11 cellular contexts compared by ENCODE assay signal in the genomic region with DNA sequence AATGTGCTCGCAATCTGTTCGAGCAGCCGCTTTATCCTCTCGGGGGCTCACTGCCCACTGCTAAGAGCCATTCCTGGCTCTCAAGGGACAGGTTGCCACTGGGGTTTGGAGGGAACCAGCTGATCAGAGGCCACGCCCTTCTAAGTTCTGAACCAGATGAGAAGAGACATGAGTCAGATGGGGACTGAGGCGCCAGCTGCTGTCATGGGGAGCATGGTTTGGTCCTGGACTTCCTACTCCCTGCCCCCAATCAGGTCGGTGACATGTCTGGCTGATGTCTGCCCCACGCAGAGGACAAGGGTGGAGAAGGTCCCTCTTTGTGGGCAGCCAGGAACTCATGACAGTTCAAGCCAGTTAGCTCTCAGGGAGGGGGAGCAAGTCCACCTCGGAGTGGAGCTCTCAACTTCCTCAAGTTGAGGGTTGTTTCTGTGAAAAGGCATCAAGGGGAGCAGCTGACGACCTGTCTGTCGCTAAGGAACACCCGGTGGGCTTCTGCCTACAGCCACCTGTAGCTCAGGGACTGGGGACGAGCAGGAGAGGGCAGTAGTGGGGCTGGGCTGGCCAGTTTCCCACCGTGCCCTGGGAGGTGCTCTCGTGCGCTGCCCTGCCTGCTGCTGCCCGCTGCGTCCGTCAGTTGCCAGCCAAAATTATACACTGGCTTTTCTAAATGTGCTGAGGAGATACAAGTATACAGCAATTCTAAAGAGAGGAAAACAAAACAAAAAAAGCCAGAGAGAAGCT. TPM values are rescaled to one million over a fixed set of nuclear protein-coding genes. Genes with fewer than 3 reads are reported as not detected.
A peak's percentile ranks its signal among the peaks of the same experiment; 100 is the strongest.
DNase-seq lines count a peak whose midpoint lies in the region; ATAC-seq, FAIRE-seq and TF ChIP-seq lines count a peak whose summit lies in the region.
"Had no signal": no experiment of that assay in that cellular context is flagged by ENCODE, and none has a peak within 500 bp of the region (broad histone marks: within the 10 kb centered on the region; RNA-seq: fewer than 3 reads in every experiment).

No MANE protein-coding gene starts in this region.

- H2BK5ac ChIP-seq in H1 (ENCODE audit: low read depth, low read length): no peak overlapping the region

- H3K4me3 ChIP-seq in PC-3 (ENCODE audit: low read length) (no peak overlapping the region), H1 (ENCODE audit: extremely low read depth in 1 of 4, insufficient read depth in 2 of 4, low read depth in 3 of 4, low read length in 4 of 4) (no peak overlapping the region), psoas muscle (no peak overlapping the region)
- H3K4me3 ChIP-seq: BLaER1 treated with 17β-estradiol and CSF1 and Interleukin-3, amounts not matched to agents 10 nM and 100 nM had no signal

- no peaks in the 10 kb centered on the region for H3K9me3 Mint-ChIP-seq in activated T-cell treated with anti-CD3 and anti-CD28 coated beads, Interleukin-2, amount 50 U/mL, for 24 hours
- H3K9me3 Mint-ChIP-seq in activated T-cell treated with anti-CD3 and anti-CD28 coated beads, Interleukin-2, amount 50 U/mL, for 4 hours: no peaks in the 10 kb centered on the region

- WGBS in H1 (ENCODE audit: extremely low coverage in 1 of 2, insufficient coverage in 1 of 2, insufficient read length in 1 of 2, insufficient replicate concordance in 2 of 2, low coverage in 1 of 2, low lambda C conversion rate in 2 of 2, missing lambda C conversion rate in 1 of 2), 2 experiments: 88% methylated on average over 19 of the region's 19 CpGs; no CpG with 5 or more reads in 1 of the 2 experiments
- 76 to 80% (median 80%) methylated on average over 19 of the region's 19 CpGs for WGBS in psoas muscle, 3 donors

- H3K27ac Mint-ChIP-seq in activated T-cell treated with anti-CD3 and anti-CD28 coated beads, Interleukin-2, amount 50 U/mL, for 24 hours: peak overlapping the region; percentile 96

- no peaks in the 10 kb centered on the region for H3K79me2 ChIP-seq in PC-3 (ENCODE audit: low read length)
- H3K79me2 ChIP-seq in H1 (ENCODE audit: control insufficient read depth in 1 of 2, insufficient read depth in 2 of 2, low read length in 2 of 2): no peaks in the 10 kb centered on the region

- H2BK12ac ChIP-seq in H1 (ENCODE audit: low read depth, low read length): no peak overlapping the region

- H3K79me1 ChIP-seq in H1 (ENCODE audit: low read depth, low read length): no peaks in the 10 kb centered on the region

- H3K9ac ChIP-seq in PC-3 (ENCODE audit: low read length) (no peak overlapping the region), H1 (replicated peaks in 1 of 4; ENCODE audit: extremely low read depth in 1 of 4, low read depth in 3 of 4, low read length in 3 of 4) (no peak overlapping the region)

- H3K27ac ChIP-seq in PC-3 (ENCODE audit: low read length): no peak overlapping the region
- no peak overlapping the region for H3K27ac ChIP-seq in H1 (ENCODE audit: low read depth, low read length)
- no peak overlapping the region for H3K27ac ChIP-seq in psoas muscle

- no peak overlapping the region for H2BK120ac ChIP-seq in H1 (replicated peaks; ENCODE audit: low read depth, low read length)

- peaks cover 96% of the 10 kb centered on the region for H3K36me3 Mint-ChIP-seq in activated T-cell treated with anti-CD3 and anti-CD28 coated beads, Interleukin-2, amount 50 U/mL, for 24 hours (ENCODE audit: low read depth)
- H3K36me3 Mint-ChIP-seq in activated T-cell treated with anti-CD3 and anti-CD28 coated beads, Interleukin-2, amount 50 U/mL, for 4 hours (ENCODE audit: insufficient read depth): peaks cover 15% of the 10 kb centered on the region

- no peak overlapping the region for H3K18ac ChIP-seq in H1 (ENCODE audit: extremely low read depth, low read length)

- H3K4me1 ChIP-seq in PC-3 (ENCODE audit: insufficient read depth, low read length) (peaks cover 12% of the 10 kb centered on the region), H1 (replicated peaks in 1 of 4; ENCODE audit: control insufficient read depth in 3 of 4, insufficient read depth in 4 of 4, low read length in 3 of 4) (no peaks in the 10 kb centered on the region), psoas muscle (no peaks in the 10 kb centered on the region)

- H4K8ac ChIP-seq in H1 (ENCODE audit: extremely low read depth, insufficient read depth, low read length): no peak overlapping the region

- FAIRE-seq in H1 (lab: Jason Lieb, UNC): no peak

- H3F3A ChIP-seq in PC-3 (ENCODE audit: low read length, unreplicated experiment): no peaks in the 10 kb centered on the region

- no peak for TF ChIP-seq POLR2A in H1 (IDR thresholded peaks at IDR 0.05; ENCODE audit: control extremely low read depth in 1 of 2, low read depth in 2 of 2, low read length in 2 of 2)

- H3K4ac ChIP-seq in H1 (replicated peaks; ENCODE audit: insufficient read length, low read depth, low read length): no peak overlapping the region

- H3K9me3 ChIP-seq in PC-3 (ENCODE audit: low read length) (no peaks in the 10 kb centered on the region), H1 (ENCODE audit: insufficient read depth in 2 of 2, low read depth in 1 of 2, low read length in 1 of 2) (no peaks in the 10 kb centered on the region), psoas muscle (no peaks in the 10 kb centered on the region)
- H3K9me3 ChIP-seq: BLaER1 treated with 17β-estradiol and CSF1 and Interleukin-3, amounts not matched to agents 10 nM and 100 nM had no signal

- no peak for DNase-seq in activated T-cell treated with anti-CD3 and anti-CD28 coated beads, Interleukin-2, amount 50 U/mL, for 24 hours
- no peak for DNase-seq in activated T-cell treated with anti-CD3 and anti-CD28 coated beads, Interleukin-2, amount 50 U/mL, for 4 hours
- DNase-seq in PC-3 (peak; percentile 13), H1 (ENCODE audit: low read depth in 1 of 2, low spot score in 2 of 2) (no peak), psoas muscle (no peak), activated gamma-delta T cell (lab: John Stamatoyannopoulos, UW) (no peak), GM13977 (ENCODE audit: low spot score) (no peak)
- DNase-seq: cortex of kidney, NCI-H2081 treated with DMSO at 0.1 percent for 48 hours had no signal

- no peak overlapping the region for H3K4me3 Mint-ChIP-seq in activated T-cell treated with anti-CD3 and anti-CD28 coated beads, Interleukin-2, amount 50 U/mL, for 24 hours
- H3K4me3 Mint-ChIP-seq in activated T-cell treated with anti-CD3 and anti-CD28 coated beads, Interleukin-2, amount 50 U/mL, for 4 hours: no peak overlapping the region

- no peak overlapping the region for H3K23ac ChIP-seq in H1 (ENCODE audit: insufficient read length)

- peaks cover 10% of the 10 kb centered on the region for H3K36me3 ChIP-seq in PC-3 (ENCODE audit: low read depth, low read length)
- peaks cover 5 to 16% (median 7%) of the 10 kb centered on the region in 4 experiments for H3K36me3 ChIP-seq in H1 (ENCODE audit: control insufficient read depth in 2 of 4, insufficient read depth in 4 of 4, low read length in 3 of 4)
- peaks cover 6 to 91% of the 10 kb centered on the region in 2 donors for H3K36me3 ChIP-seq in psoas muscle (ENCODE audit: insufficient read depth in 1 of 2, low read depth in 1 of 2)

- H2AFZ ChIP-seq in PC-3 (ENCODE audit: low read length) (no peak overlapping the region), H1 (ENCODE audit: low read length) (no peak overlapping the region)

- peak; percentile 50 to 65 for TF ChIP-seq RAD21 in H1 (IDR thresholded peaks at IDR 0.05 in 1 of 2, conservative IDR thresholded peaks at IDR 0.05 in 1 of 2; ENCODE audit: low read depth in 2 of 2, low read length in 2 of 2)

- H3K27me3 Mint-ChIP-seq in activated T-cell treated with anti-CD3 and anti-CD28 coated beads, Interleukin-2, amount 50 U/mL, for 24 hours: no peaks in the 10 kb centered on the region
- H3K27me3 Mint-ChIP-seq in activated T-cell treated with anti-CD3 and anti-CD28 coated beads, Interleukin-2, amount 50 U/mL, for 4 hours (ENCODE audit: low read depth): no peaks in the 10 kb centered on the region

- no TSS peak for BruUV-seq in PC-3 (replicated peaks; lab: Mats Ljungman, UMichigan)

- H3K14ac ChIP-seq in H1 (ENCODE audit: insufficient read length): no peak overlapping the region

- H3K23me2 ChIP-seq in H1 (ENCODE audit: low read depth, low read length): no peaks in the 10 kb centered on the region

- intact Hi-C loops in PC-3 (cut with micrococcal nuclease): no loop called here
- intact Hi-C loops in psoas muscle (cut with DNase I): no loop called here

- H4K5ac ChIP-seq in H1 (ENCODE audit: insufficient read length, low read depth, low read length): no peak overlapping the region

- no peak overlapping the region for H3K4me2 ChIP-seq in PC-3 (ENCODE audit: low read length)
- no peak overlapping the region for H3K4me2 ChIP-seq in H1 (ENCODE audit: insufficient read depth in 1 of 2, low read depth in 2 of 2, low read length in 2 of 2)

- no peaks in the 10 kb centered on the region for H3K9me2 ChIP-seq in PC-3 (replicated peaks; ENCODE audit: low read length)

- H4K20me1 ChIP-seq in PC-3 (ENCODE audit: low read length) (no peaks in the 10 kb centered on the region), H1 (replicated peaks in 1 of 2; ENCODE audit: control insufficient read depth in 1 of 2, insufficient read depth in 2 of 2, low read length in 2 of 2) (peaks cover 0 to 3% of the 10 kb centered on the region in 2 experiments)

- no peak overlapping the region for H2AK5ac ChIP-seq in H1 (ENCODE audit: low read depth, low read length)

- TF ChIP-seq EP300 in H1 (IDR thresholded peaks at IDR 0.05; ENCODE audit: borderline replicate concordance in 1 of 2, low read depth in 2 of 2, low read length in 2 of 2): no peak

- H3K27me3 ChIP-seq in PC-3 (ENCODE audit: low read length): no peaks in the 10 kb centered on the region
- H3K27me3 ChIP-seq in H1 (replicated peaks in 1 of 4; ENCODE audit: control insufficient read depth in 3 of 4, extremely low read depth in 1 of 4, insufficient read depth in 3 of 4, low read length in 3 of 4): no peaks in the 10 kb centered on the region
- H3K27me3 ChIP-seq in psoas muscle (ENCODE audit: insufficient read depth in 3 of 3, low read length in 2 of 3): no peaks in the 10 kb centered on the region
- H3K27me3 ChIP-seq: BLaER1 treated with 17β-estradiol and CSF1 and Interleukin-3, amounts not matched to agents 10 nM and 100 nM had no signal

- H3K56ac ChIP-seq in H1 (replicated peaks; ENCODE audit: insufficient read length, low read depth, low read length): no peak overlapping the region

- no peak for ATAC-seq in activated T-cell treated with anti-CD3 and anti-CD28 coated beads, Interleukin-2, amount 50 U/mL, for 4 hours
- no peak for ATAC-seq in PC-3
- peak in 3 of 4 donors; percentile 9 to 41 (median 36) for ATAC-seq in psoas muscle
- no peak for ATAC-seq in GM21528 (IDR thresholded peaks at IDR 0.05; ENCODE audit: low FRiP score, unreplicated experiment)

- in situ Hi-C loops in GM13977 (cut with MboI; ENCODE audit: low pct_unique_long_range_greater_than_20kb, low sequenced_read_pairs, unreplicated experiment): no loop called here

- H4K91ac ChIP-seq in H1 (replicated peaks; ENCODE audit: insufficient read length, low read length): no peak overlapping the region

- H3K4me1 Mint-ChIP-seq in activated T-cell treated with anti-CD3 and anti-CD28 coated beads, Interleukin-2, amount 50 U/mL, for 24 hours (ENCODE audit: low read depth): peaks cover 24% of the 10 kb centered on the region
- peaks cover 16% of the 10 kb centered on the region for H3K4me1 Mint-ChIP-seq in activated T-cell treated with anti-CD3 and anti-CD28 coated beads, Interleukin-2, amount 50 U/mL, for 4 hours (ENCODE audit: low read depth)

- CTCF ChIA-PET in PC-3 (lab: Charles Lee): interaction anchor here (0.9 kb wide), 1 partner anchor 19 kb away, joined by 3 read pairs; no protein-coding TSS in a partner anchor
- CTCF ChIA-PET in H1 (lab: Charles Lee; ENCODE audit: partially characterized antibody): interaction anchor here (0.6 to 5.2 kb wide), 16 partner anchors 10 to 751 kb away, joined by 3 to 34 read pairs (median 4); no protein-coding TSS in a partner anchor

- TF ChIP-seq CTCF in PC-3 (conservative IDR thresholded peaks at IDR 0.05; ENCODE audit: low read depth, low read length) (no peak), H1 (IDR thresholded peaks at IDR 0.05; ENCODE audit: control extremely low read depth in 1 of 3, insufficient read depth in 1 of 3, low read depth in 1 of 3, low read length in 3 of 3) (peak; percentile 50 to 76 (median 57)), psoas muscle (IDR thresholded peaks at IDR 0.05) (no peak), GM13977 (IDR thresholded peaks at IDR 0.05; ENCODE audit: extremely low read depth, insufficient read depth, missing control alignments) (no peak)

- no peak overlapping the region for H2BK20ac ChIP-seq in H1 (ENCODE audit: low read length)

- H2BK15ac ChIP-seq in H1 (ENCODE audit: low read length): no peak overlapping the region

- POLR2A ChIA-PET in PC-3 (lab: Charles Lee; ENCODE audit: unreplicated experiment) (no interaction called here), H1 (lab: Charles Lee; ENCODE audit: partially characterized antibody) (interaction anchor here (1.2 to 1.7 kb wide), 2 partner anchors 10 to 107 kb away, joined by 3 to 5 read pairs; no protein-coding TSS in a partner anchor)

RNA-seq across cellular contexts. Expression of a gene that starts 20.4 kb away (rescaled TPM):
- 100 to 1,000 TPM; 224 to 239 (median 227) TPM for total RNA-seq in activated T-cell treated with anti-CD3 and anti-CD28 coated beads, Interleukin-2, amount 50 U/mL, for 4 hours
- 160 and 208 TPM in 2 replicates for total RNA-seq in PC-3 (2014; rRNA removed)
- 99.6 and 104 TPM in 2 replicates for total RNA-seq in H1 (2021; fragmentation: NEBNext Ultra II Directional; extraction: Animal tissue kit (Norgen Biotek cat#: 25700))
- 24.6 and 46.2 TPM in 2 replicates for polyA plus RNA-seq in H1 (2011; rRNA removed)
- 92.2 TPM for polyA plus RNA-seq in H1 (2011; cell fraction: cytosol; rRNA removed)
- polyA plus RNA-seq in H1 (2011; cell fraction: nucleus; rRNA removed): 16.8 TPM
- 106 to 119 TPM (median 114 TPM) in 4 replicates for polyA plus RNA-seq in H1 (2012, experiment 1 of 2)
- 20.9 TPM for polyA plus RNA-seq in H1 (2012, experiment 2 of 2)
- polyA plus RNA-seq in H1 (2013, experiment 1 of 2): 64.7 TPM
- polyA plus RNA-seq in H1 (2013, experiment 2 of 2): 62.6 TPM
- 37.4 and 45.0 TPM in 2 replicates for polyA minus RNA-seq in H1 (2011; rRNA and poly(A)+ RNA removed)
- polyA minus RNA-seq in H1 (2011; cell fraction: cytosol; rRNA and poly(A)+ RNA removed): 34.6 TPM
- 25.7 TPM for polyA minus RNA-seq in H1 (2011; cell fraction: nucleus; rRNA and poly(A)+ RNA removed)
- total RNA-seq in psoas muscle: 100 to 1,000 TPM; 151 to 307 (median 225) TPM
- polyA plus RNA-seq in psoas muscle: 1,000 to 10,000 TPM in 1 of 3 donors, 100 to 1,000 TPM in 2; 444 to 1,018 (median 498) TPM

RNA-seq across cellular contexts. Expression of a gene that starts 54.9 kb away (rescaled TPM):
- total RNA-seq in activated T-cell treated with anti-CD3 and anti-CD28 coated beads, Interleukin-2, amount 50 U/mL, for 4 hours: 10 to 100 TPM; 18.8 to 26.0 (median 23.8) TPM
- total RNA-seq in PC-3 (2014; rRNA removed) (18.3 and 29.5 TPM in 2 replicates), psoas muscle (10 to 100 TPM; 11.0 to 21.8 (median 12.8) TPM)
- 10.7 and 12.1 TPM in 2 replicates for total RNA-seq in H1 (2021; fragmentation: NEBNext Ultra II Directional; extraction: Animal tissue kit (Norgen Biotek cat#: 25700))
- polyA plus RNA-seq in H1 (2011; rRNA removed) (4.9 and 5.4 TPM in 2 replicates), psoas muscle (1 to 10 TPM; 5.8 to 8.7 (median 6.4) TPM)
- polyA plus RNA-seq in H1 (2011; cell fraction: cytosol; rRNA removed): 6.0 TPM
- 11.3 TPM for polyA plus RNA-seq in H1 (2011; cell fraction: nucleus; rRNA removed)
- polyA plus RNA-seq in H1 (2012, experiment 1 of 2): 5.5 to 7.6 TPM (median 7.0 TPM) in 4 replicates
- 0.97 TPM for polyA plus RNA-seq in H1 (2012, experiment 2 of 2)
- 5.5 TPM for polyA plus RNA-seq in H1 (2013, experiment 1 of 2)
- 5.2 TPM for polyA plus RNA-seq in H1 (2013, experiment 2 of 2)
- 12.6 and 25.2 TPM in 2 replicates for polyA minus RNA-seq in H1 (2011; rRNA and poly(A)+ RNA removed)
- 9.0 TPM for polyA minus RNA-seq in H1 (2011; cell fraction: cytosol; rRNA and poly(A)+ RNA removed)
- polyA minus RNA-seq in H1 (2011; cell fraction: nucleus; rRNA and poly(A)+ RNA removed): 27.0 TPM

Comparison
In these comparisons a context has a peak if more than half of its experiments do, and no peak if none do; other contexts are left out.
1. ATAC-seq: peak in psoas muscle (3 of 4); none in activated T-cell treated with anti-CD3 and anti-CD28 coated beads, Interleukin-2, amount 50 U/mL, for 4 hours (0 of 2), PC-3 (single experiment) and GM21528 (single experiment).
2. CTCF ChIP-seq: peak in H1 (3 of 3); none in PC-3 (single experiment), psoas muscle (single experiment) and GM13977 (single experiment).